In genomic region chr4:14841801-14842748, GRCh38 we compare ENCODE assay signal across 11 cellular contexts.
DNase-seq lines count a peak whose midpoint lies in the region; ATAC-seq, FAIRE-seq and TF ChIP-seq lines count a peak whose summit lies in the region.
"Had no signal": no experiment of that assay in that cellular context is flagged by ENCODE, and none has a peak within 500 bp of the region (broad histone marks: within the 10 kb centered on the region; RNA-seq: fewer than 3 reads in every experiment).

No MANE protein-coding gene starts in this region.

- no peak for FAIRE-seq in K562 (lab: Jason Lieb, UNC)
- FAIRE-seq in frontal cortex (lab: Jason Lieb, UNC): no peak

- POLR2A ChIA-PET in K562 (lab: Yijun Ruan, JAX): no interaction called here

- H2AFZ ChIP-seq in K562 (ENCODE audit: low read depth, low read length) (no peak overlapping the region), mesenchymal stem cell (ENCODE audit: low read depth, low read length) (no peak overlapping the region)
- H2AFZ ChIP-seq: parathyroid adenoma had no signal

- no peaks in the 10 kb centered on the region for H3K9me3 ChIP-seq in K562 (replicated peaks; ENCODE audit: control insufficient read depth, insufficient read depth, low read depth, low read length)
- H3K9me3 ChIP-seq in mesenchymal stem cell (ENCODE audit: control insufficient read depth, low read length): peaks cover 11% of the 10 kb centered on the region
- H3K9me3 ChIP-seq in Peyer's patch: no peaks in the 10 kb centered on the region

- no peak overlapping the region for H2BK120ac ChIP-seq in mesenchymal stem cell (ENCODE audit: low read depth, low read length)

- no peak overlapping the region for H2AK5ac ChIP-seq in mesenchymal stem cell (ENCODE audit: low read length, severe bottlenecking)

- H3K4me1 ChIP-seq in K562 (replicated peaks in 1 of 2; ENCODE audit: control insufficient read depth in 2 of 2, insufficient read depth in 2 of 2, low read length in 2 of 2): no peaks in the 10 kb centered on the region; a peak in 1 of 5 replicates
- H3K4me1 ChIP-seq in mesenchymal stem cell (ENCODE audit: control insufficient read depth, insufficient read depth, low read depth, low read length): no peaks in the 10 kb centered on the region
- H3K4me1 ChIP-seq in Peyer's patch: peaks cover 0 to 3% (median 0%) of the 10 kb centered on the region in 4 donors
- H3K4me1 ChIP-seq: parathyroid adenoma had no signal

- no peak overlapping the region for H3K4ac ChIP-seq in mesenchymal stem cell (ENCODE audit: low read depth in 1 of 2, low read length in 2 of 2)

- no peaks in the 10 kb centered on the region for H3K27me3 ChIP-seq in K562 (ENCODE audit: control insufficient read depth in 2 of 2, insufficient read depth in 2 of 2, low read length in 2 of 2)
- no peaks in the 10 kb centered on the region for H3K27me3 ChIP-seq in mesenchymal stem cell (ENCODE audit: control insufficient read depth in 1 of 2, insufficient read depth in 1 of 2, low read length in 2 of 2)
- H3K27me3 ChIP-seq in Peyer's patch: no peaks in the 10 kb centered on the region
- H3K27me3 ChIP-seq: BLaER1 treated with 17β-estradiol and CSF1 and Interleukin-3, amounts not matched to agents 10 nM and 100 nM had no signal

- H2BK5ac ChIP-seq in mesenchymal stem cell (ENCODE audit: low read depth, low read length, poor library complexity, severe bottlenecking): no peak overlapping the region

- BruUV-seq in K562 (replicated peaks; lab: Mats Ljungman, UMichigan): no TSS peak

- no peak overlapping the region for H3K14ac ChIP-seq in mesenchymal stem cell (ENCODE audit: low read length in 2 of 2)

- no peak overlapping the region for H4K91ac ChIP-seq in mesenchymal stem cell (ENCODE audit: low read length)

- H3K27ac ChIP-seq in K562 (ENCODE audit: extremely low read depth, low read depth, low read length) (no peak overlapping the region), mesenchymal stem cell (ENCODE audit: low read length, poor library complexity, severe bottlenecking) (no peak overlapping the region), Peyer's patch (no peak overlapping the region)
- H3K27ac ChIP-seq: BLaER1 treated with 17β-estradiol and CSF1 and Interleukin-3, amounts not matched to agents 10 nM and 100 nM; parathyroid adenoma had no signal

- WGBS in K562 (ENCODE audit: insufficient coverage, low coverage, missing lambda C conversion rate): 2% methylated on average over 6 of the region's 6 CpGs
- WGBS in mesenchymal stem cell: 92% methylated on average over 6 of the region's 6 CpGs

- TF ChIP-seq CTCF in K562 (IDR thresholded peaks at IDR 0.05 in 2 of 3, conservative IDR thresholded peaks at IDR 0.05 in 1 of 3; ENCODE audit: insufficient read depth in 2 of 3, low read depth in 1 of 3, low read length in 3 of 3) (no peak), Peyer's patch (IDR thresholded peaks at IDR 0.05) (no peak)

- no peak overlapping the region for H4K8ac ChIP-seq in mesenchymal stem cell (ENCODE audit: low read length)

- in situ Hi-C loops in Caki2 (cut with HindIII; ENCODE audit: low pct_unique_long_range_greater_than_20kb, low sequenced_read_pairs): no loop called here
- in situ Hi-C loops in K562 (cut with MboI): no loop called here

- H3K36me3 ChIP-seq in K562 (ENCODE audit: control insufficient read depth, insufficient read depth, low read length) (no peaks in the 10 kb centered on the region), mesenchymal stem cell (ENCODE audit: control insufficient read depth in 1 of 2, insufficient read depth in 2 of 2, low read depth in 1 of 2, low read length in 2 of 2) (no peaks in the 10 kb centered on the region), Peyer's patch (no peaks in the 10 kb centered on the region)
- H3K36me3 ChIP-seq: BLaER1 treated with 17β-estradiol and CSF1 and Interleukin-3, amounts not matched to agents 10 nM and 100 nM had no signal

- no peaks in the 10 kb centered on the region for H3K79me1 ChIP-seq in mesenchymal stem cell (replicated peaks; ENCODE audit: low read length, poor library complexity, severe bottlenecking)

- H3K18ac ChIP-seq in mesenchymal stem cell (ENCODE audit: low read depth in 1 of 2, low read length in 2 of 2): no peak overlapping the region

- TF ChIP-seq POLR2A in K562 (conservative IDR thresholded peaks at IDR 0.05) (no peak), Peyer's patch (IDR thresholded peaks at IDR 0.05) (no peak)

- no peaks in the 10 kb centered on the region for H3K79me2 ChIP-seq in K562 (ENCODE audit: control insufficient read depth, insufficient read depth, low read length)
- H3K79me2 ChIP-seq: parathyroid adenoma had no signal

- no peak for ATAC-seq in K562
- ATAC-seq: activated CD8-positive, alpha-beta memory T cell treated with anti-CD3 and anti-CD28 coated beads, Interleukin-2, amount 10 ng/mL, durations not matched to agents 7 days and 5 days had no signal

- H3K9ac ChIP-seq in K562 (ENCODE audit: insufficient read depth in 1 of 2, low read depth in 2 of 2, low read length in 2 of 2) (no peak overlapping the region), mesenchymal stem cell (ENCODE audit: low read length) (no peak overlapping the region)
- H3K9ac ChIP-seq: BLaER1 treated with 17β-estradiol and CSF1 and Interleukin-3, amounts not matched to agents 10 nM and 100 nM; parathyroid adenoma had no signal

- H2BK15ac ChIP-seq in mesenchymal stem cell (ENCODE audit: low read depth, poor library complexity, severe bottlenecking): peak overlapping the region; percentile 52

- TF ChIP-seq RAD21 in K562 (CRISPR knock-in tag; conservative IDR thresholded peaks at IDR 0.05 in 1 of 2, IDR thresholded peaks at IDR 0.05 in 1 of 2): no peak

- H3K4me3 ChIP-seq in K562 (no peak overlapping the region), mesenchymal stem cell (ENCODE audit: insufficient read depth in 1 of 2, low read depth in 1 of 2, low read length in 2 of 2) (peak overlapping the region in 1 of 2 experiments; percentile 27), Peyer's patch (no peak overlapping the region)
- H3K4me3 ChIP-seq: BLaER1 treated with 17β-estradiol and CSF1 and Interleukin-3, amounts not matched to agents 10 nM and 100 nM had no signal

- H3K9me1 ChIP-seq in K562 (ENCODE audit: control insufficient read depth, insufficient read depth, low read length): no peaks in the 10 kb centered on the region

- H3K4me2 ChIP-seq in K562 (ENCODE audit: insufficient read depth, low read length): no peak overlapping the region; the same call in 1 of the 2 replicates
- no peak overlapping the region for H3K4me2 ChIP-seq in mesenchymal stem cell (ENCODE audit: low read length, poor library complexity, severe bottlenecking)

- no peak for TF ChIP-seq EP300 in K562 (IDR thresholded peaks at IDR 0.05; ENCODE audit: low read length)

- CTCF ChIA-PET in K562 (lab: Yijun Ruan, JAX; ENCODE audit: low intra/inter-chr PET ratio): no interaction called here

- peak overlapping the region in 1 of 2 experiments; percentile 11 for H2BK12ac ChIP-seq in mesenchymal stem cell (ENCODE audit: low read length in 2 of 2)

- DNase-seq in Caki2 (ENCODE audit: low read depth): peak; percentile 40
- DNase-seq in NCI-H1092 (lab: John Stamatoyannopoulos, UW): peak; percentile 45
- DNase-seq in K562 (ENCODE audit: extremely low read depth in 1 of 4, low spot score in 3 of 4): no peak
- DNase-seq in mesenchymal stem cell: peak; percentile 28
- no peak for DNase-seq in NCI-H2107 treated with DMSO at 0.1 percent for 48 hours (lab: John Stamatoyannopoulos, UW; ENCODE audit: unreplicated experiment)
- no peak for DNase-seq in retina
- DNase-seq in frontal cortex (ENCODE audit: low spot score in 2 of 2): no peak
- no peak for DNase-seq in Peyer's patch
- DNase-seq: activated CD8-positive, alpha-beta memory T cell treated with anti-CD3 and anti-CD28 coated beads, Interleukin-2, amount 10 ng/mL, durations not matched to agents 7 days and 5 days had no signal

- intact Hi-C loops in K562 (cut with micrococcal nuclease): no loop called here

- H4K20me1 ChIP-seq in K562 (replicated peaks; ENCODE audit: control insufficient read depth, insufficient read depth, low read length): no peaks in the 10 kb centered on the region
- H4K20me1 ChIP-seq: BLaER1 treated with 17β-estradiol and CSF1 and Interleukin-3, amounts not matched to agents 10 nM and 100 nM had no signal

- no peak overlapping the region for H3K23ac ChIP-seq in mesenchymal stem cell (ENCODE audit: low read length in 2 of 2)

TF ChIP-seq in K562, 482 proteins besides CTCF, POLR2A, EP300 and RAD21:
- no peak for TF ChIP-seq PRPF4 (IDR thresholded peaks at IDR 0.05; ENCODE audit: insufficient read depth, low read depth, low read length, poor library complexity, severe bottlenecking)
- TF ChIP-seq RBM14 (IDR thresholded peaks at IDR 0.05; ENCODE audit: borderline replicate concordance, insufficient read depth, low read depth, low read length): no peak
- TF ChIP-seq THRA (IDR thresholded peaks at IDR 0.05): no peak
- no peak for TF ChIP-seq ZNF217 (CRISPR knock-in tag; IDR thresholded peaks at IDR 0.05)
- 0 out of 2 replicates have a peak, but pooled peaks have one; percentile 17 for TF ChIP-seq FOSL1 (tag; conservative IDR thresholded peaks at IDR 0.05)
- no peak for TF ChIP-seq HDAC3 (IDR thresholded peaks at IDR 0.05; ENCODE audit: borderline replicate concordance, partially characterized antibody)

Comparison
In these comparisons a context has a peak if more than half of its experiments do, and no peak if none do; other contexts are left out.
1. DNase-seq: peak in Caki2 (single experiment), NCI-H1092 (single experiment) and mesenchymal stem cell (single experiment); none in K562 (0 of 4), NCI-H2107 treated with DMSO at 0.1 percent for 48 hours (single experiment), retina (single experiment), frontal cortex (0 of 2) and Peyer's patch (0 of 3).